Comparison of ENCODE assay signal across 29 cellular contexts in the genomic region with DNA sequence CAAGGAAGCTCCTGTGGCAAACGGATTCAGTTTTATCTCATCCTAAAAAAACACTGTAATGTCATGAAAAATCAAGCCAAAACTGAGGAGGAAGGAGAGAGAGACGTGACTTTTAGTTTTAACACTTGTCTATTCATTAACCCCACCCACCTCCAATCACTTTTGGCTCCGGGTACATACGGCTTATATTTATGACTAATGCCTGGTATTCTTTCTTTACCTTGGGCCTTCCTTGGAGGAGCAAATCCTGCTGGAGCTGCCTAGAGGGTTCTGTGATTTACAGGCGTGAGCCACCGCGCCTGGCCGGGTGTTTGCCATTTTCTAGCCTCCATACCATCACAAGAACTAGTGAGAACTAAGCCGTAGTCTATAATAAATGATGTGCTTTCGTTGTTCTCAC.
"Had no signal": no experiment of that assay in that cellular context is flagged by ENCODE, and none has a peak within 500 bp of the region (broad histone marks: within the 10 kb centered on the region; RNA-seq: fewer than 3 reads in every experiment).

No MANE protein-coding gene starts in this region.

- H3K27ac ChIP-seq: breast epithelium, esophagus squamous epithelium, pancreas, prostate gland, stomach, tibial artery, upper lobe of right lung had no signal

- H3K27ac Mint-ChIP-seq: activated B cell treated with CpG ODN at 0.5 μM for 24 hours; activated naive CD8-positive, alpha-beta T cell treated with anti-CD3 and anti-CD28 coated beads, Interleukin-2, amount 50 U/mL, for 24 hours; dendritic cell treated with granulocyte-macrophage colony-stimulating factor and Interleukin-4, amounts not matched to agents 40 ng/mL and 50 ng/mL, for 4 days; stimulated activated naive B cell treated with anti-CD40 and anti-IgM and Interleukin-4, amounts not matched to agents 10 μg/mL and 1 μg/mL and 100 μg/mL, for 72 hours; T-helper 2 cell treated with Interferon-gamma antibody and Interleukin-4, amounts not matched to agents 5 μg/mL and 100 μg/mL, for 36 hours had no signal

- H3K4me3 Mint-ChIP-seq: activated B cell treated with CpG ODN at 0.5 μM for 24 hours; activated naive CD8-positive, alpha-beta T cell treated with anti-CD3 and anti-CD28 coated beads, Interleukin-2, amount 50 U/mL, for 24 hours; dendritic cell treated with granulocyte-macrophage colony-stimulating factor and Interleukin-4, amounts not matched to agents 40 ng/mL and 50 ng/mL, for 4 days; stimulated activated naive B cell treated with anti-CD40 and anti-IgM and Interleukin-4, amounts not matched to agents 10 μg/mL and 1 μg/mL and 100 μg/mL, for 72 hours; T-cell; T-helper 2 cell treated with Interferon-gamma antibody and Interleukin-4, amounts not matched to agents 5 μg/mL and 100 μg/mL, for 36 hours had no signal

- DNase-seq: activated B cell treated with CpG ODN at 0.5 μM for 24 hours; activated CD4-positive, alpha-beta T cell treated with anti-CD3 and anti-CD28 coated beads, Interleukin-2, amount 50 U/mL, for 4 hours; activated CD8-positive, alpha-beta memory T cell treated with anti-CD3 and anti-CD28 coated beads for 24 hours; activated effector memory CD4-positive, alpha-beta T cell treated with Interleukin-2 at 50 U/mL for 16 hours; activated naive CD4-positive, alpha-beta T cell treated with anti-CD3 and anti-CD28 coated beads, Interleukin-2, amount 50 U/mL, for 16 hours; activated naive CD8-positive, alpha-beta T cell treated with anti-CD3 and anti-CD28 coated beads, Interleukin-2, amount 50 U/mL, for 24 hours; amygdala; central memory CD4-positive, alpha-beta T cell; esophagus squamous epithelium; islet precursor cell; left cardiac atrium; left ventricle myocardium superior; mucosa of descending colon; pancreas; retina; sigmoid colon; small intestine; stimulated activated CD4-positive, alpha-beta T cell treated with anti-CD3 and anti-CD28 coated beads, Interleukin-1b, Interleukin-23, amount 100 ng/mL, for 48 hours; stimulated activated CD4-positive, alpha-beta T cell treated with anti-CD3 and anti-CD28 coated beads, Interleukin-4, amount 100 ng/mL, for 4 hours; stimulated activated CD8-positive, alpha-beta memory T cell treated with anti-CD3 and anti-CD28 coated beads, Interleukin-4, amount 100 ng/mL, for 48 hours; stimulated activated naive B cell treated with anti-CD40 and anti-IgM and Interleukin-4, amounts not matched to agents 10 μg/mL and 1 μg/mL and 100 μg/mL, for 72 hours; stomach; T-cell; tibial artery; upper lobe of right lung had no signal

- H3K9me3 ChIP-seq: breast epithelium, esophagus squamous epithelium, mucosa of descending colon, pancreas, prostate gland, sigmoid colon, stomach, tibial artery, upper lobe of right lung had no signal

- H3K27me3 Mint-ChIP-seq: activated B cell treated with CpG ODN at 0.5 μM for 24 hours; activated naive CD8-positive, alpha-beta T cell treated with anti-CD3 and anti-CD28 coated beads, Interleukin-2, amount 50 U/mL, for 24 hours; dendritic cell treated with granulocyte-macrophage colony-stimulating factor and Interleukin-4, amounts not matched to agents 40 ng/mL and 50 ng/mL, for 4 days; stimulated activated naive B cell treated with anti-CD40 and anti-IgM and Interleukin-4, amounts not matched to agents 10 μg/mL and 1 μg/mL and 100 μg/mL, for 72 hours; T-cell had no signal

- H3K27me3 ChIP-seq: breast epithelium, pancreas, sigmoid colon, stomach, tibial artery, upper lobe of right lung had no signal

- H3K4me3 ChIP-seq: breast epithelium, esophagus squamous epithelium, mucosa of descending colon, pancreas, prostate gland, sigmoid colon, stomach, tibial artery, upper lobe of right lung had no signal

- ATAC-seq: activated naive CD8-positive, alpha-beta T cell treated with anti-CD3 and anti-CD28 coated beads, Interleukin-2, amount 50 U/mL, for 24 hours; left cardiac atrium; left ventricle myocardium superior; mucosa of descending colon; pancreas; stimulated activated naive B cell treated with anti-CD40 and anti-IgM and Interleukin-4, amounts not matched to agents 10 μg/mL and 1 μg/mL and 100 μg/mL, for 72 hours; T-cell; upper lobe of right lung had no signal

- H3K4me1 ChIP-seq: breast epithelium, pancreas, prostate gland, stomach, tibial artery, upper lobe of right lung had no signal

- H3K9me3 Mint-ChIP-seq: activated B cell treated with CpG ODN at 0.5 μM for 24 hours; T-helper 2 cell treated with Interferon-gamma antibody and Interleukin-4, amounts not matched to agents 5 μg/mL and 100 μg/mL, for 36 hours had no signal

- H3K36me3 ChIP-seq: breast epithelium, esophagus squamous epithelium, pancreas, prostate gland, sigmoid colon, stomach, tibial artery, upper lobe of right lung had no signal
